Comparison of ENCODE assay signal across 19 cellular contexts in genomic region chr6:108960601-108961000, GRCh38.
DNase-seq lines count a peak whose midpoint lies in the region; ATAC-seq and TF ChIP-seq lines count a peak whose summit lies in the region.
"Had no signal": no experiment of that assay in that cellular context is flagged by ENCODE, and none has a peak within 500 bp of the region (broad histone marks: within the 10 kb centered on the region; RNA-seq: fewer than 3 reads in every experiment).

No MANE protein-coding gene starts in this region.

- no peak for DNase-seq in activated naive CD8-positive, alpha-beta T cell treated with anti-CD3 and anti-CD28 coated beads, Interleukin-2, amount 10 ng/mL, durations not matched to agents 7 days and 5 days
- DNase-seq in activated naive CD8-positive, alpha-beta T cell treated with anti-CD3 and anti-CD28 coated beads for 36 hours: no peak
- DNase-seq in fibroblast of villous mesenchyme (ENCODE audit: low read depth): peak; percentile 40
- DNase-seq in psoas muscle: peak in 1 of 2 donors; percentile 29
- DNase-seq in SHP77 treated with DMSO at 0.1 percent for 48 hours (lab: John Stamatoyannopoulos, UW): no peak
- DNase-seq in NCI-H1930 (lab: John Stamatoyannopoulos, UW): no peak
- DNase-seq in NCI-H226: no peak
- DNase-seq: Caco-2; HCEC 1CT; Karpas-422; NCI-H1436; NCI-H345; NCI-H526 treated with DMSO at 0.1 percent for 48 hours; NK-92 treated with Interleukin-12 subunit alpha and Interleukin-12 subunit beta, amount 100 ng/mL, for 24 hours; OCI-M1 had no signal

- no peaks in the 10 kb centered on the region for H3K36me3 Mint-ChIP-seq in activated naive CD8-positive, alpha-beta T cell treated with anti-CD3 and anti-CD28 coated beads, Interleukin-2, amount 10 ng/mL, durations not matched to agents 7 days and 5 days
- no peaks in the 10 kb centered on the region for H3K36me3 Mint-ChIP-seq in activated naive CD8-positive, alpha-beta T cell treated with anti-CD3 and anti-CD28 coated beads for 36 hours
- H3K36me3 Mint-ChIP-seq: CD14-positive monocyte had no signal

- WGBS in psoas muscle, 3 donors: 51 to 92% (median 66%) methylated on average over 7 of the region's 7 CpGs

- H3K9me3 ChIP-seq in psoas muscle: no peaks in the 10 kb centered on the region
- H3K9me3 ChIP-seq: Caco-2 had no signal

- peaks cover 2% of the 10 kb centered on the region for H3K27me3 Mint-ChIP-seq in activated naive CD8-positive, alpha-beta T cell treated with anti-CD3 and anti-CD28 coated beads, Interleukin-2, amount 10 ng/mL, durations not matched to agents 7 days and 5 days
- H3K27me3 Mint-ChIP-seq in activated naive CD8-positive, alpha-beta T cell treated with anti-CD3 and anti-CD28 coated beads for 36 hours: no peaks in the 10 kb centered on the region

- ATAC-seq in activated naive CD8-positive, alpha-beta T cell treated with anti-CD3 and anti-CD28 coated beads, Interleukin-2, amount 10 ng/mL, durations not matched to agents 7 days and 5 days (ENCODE audit: low read depth): no peak
- ATAC-seq in psoas muscle (peak; percentile 43 to 89 (median 76)), GM21515 (IDR thresholded peaks at IDR 0.05; ENCODE audit: unreplicated experiment) (no peak)
- ATAC-seq: GM12878 had no signal

- H3K27me3 ChIP-seq in psoas muscle (ENCODE audit: insufficient read depth in 3 of 3, low read length in 2 of 3): no peaks in the 10 kb centered on the region

- POLR2A ChIA-PET in activated naive CD8-positive, alpha-beta T cell treated with anti-CD3 and anti-CD28 coated beads, Interleukin-2, amount 10 ng/mL, durations not matched to agents 7 days and 5 days (lab: Charles Lee): interaction anchor here (1.0 kb wide), 1 partner anchor 17 kb away, joined by 4 read pairs; no protein-coding TSS in a partner anchor

- H3K36me3 ChIP-seq in psoas muscle (ENCODE audit: insufficient read depth in 1 of 2, low read depth in 1 of 2): no peaks in the 10 kb centered on the region

- intact Hi-C loops in psoas muscle (cut with DNase I): no loop called here

- no peak for TF ChIP-seq CTCF in fibroblast of villous mesenchyme (IDR thresholded peaks at IDR 0.05; ENCODE audit: insufficient read depth, low read depth, low read length)
- no peak for TF ChIP-seq CTCF in psoas muscle (IDR thresholded peaks at IDR 0.05)

- peaks cover 12% of the 10 kb centered on the region for H3K4me1 ChIP-seq in psoas muscle
- H3K4me1 ChIP-seq: Caco-2 had no signal

- H3K4me3 ChIP-seq in fibroblast of villous mesenchyme (ENCODE audit: low read depth, low read length) (no peak overlapping the region), psoas muscle (no peak overlapping the region)
- H3K4me3 ChIP-seq: GM12878 had no signal

- H3K9me3 Mint-ChIP-seq in activated naive CD8-positive, alpha-beta T cell treated with anti-CD3 and anti-CD28 coated beads, Interleukin-2, amount 10 ng/mL, durations not matched to agents 7 days and 5 days: no peaks in the 10 kb centered on the region
- no peaks in the 10 kb centered on the region for H3K9me3 Mint-ChIP-seq in activated naive CD8-positive, alpha-beta T cell treated with anti-CD3 and anti-CD28 coated beads for 36 hours
- H3K9me3 Mint-ChIP-seq: CD14-positive monocyte had no signal

- H3K27ac ChIP-seq in psoas muscle: peak overlapping the region; percentile 19
- H3K27ac ChIP-seq: RWPE1 had no signal

- H3K27ac Mint-ChIP-seq in activated naive CD8-positive, alpha-beta T cell treated with anti-CD3 and anti-CD28 coated beads, Interleukin-2, amount 10 ng/mL, durations not matched to agents 7 days and 5 days: peak overlapping the region; percentile 31
- H3K27ac Mint-ChIP-seq in activated naive CD8-positive, alpha-beta T cell treated with anti-CD3 and anti-CD28 coated beads for 36 hours: no peak overlapping the region

- H3K4me3 Mint-ChIP-seq in activated naive CD8-positive, alpha-beta T cell treated with anti-CD3 and anti-CD28 coated beads, Interleukin-2, amount 10 ng/mL, durations not matched to agents 7 days and 5 days: no peak overlapping the region
- no peak overlapping the region for H3K4me3 Mint-ChIP-seq in activated naive CD8-positive, alpha-beta T cell treated with anti-CD3 and anti-CD28 coated beads for 36 hours
- H3K4me3 Mint-ChIP-seq: CD14-positive monocyte had no signal

- peaks cover 20% of the 10 kb centered on the region for H3K4me1 Mint-ChIP-seq in activated naive CD8-positive, alpha-beta T cell treated with anti-CD3 and anti-CD28 coated beads, Interleukin-2, amount 10 ng/mL, durations not matched to agents 7 days and 5 days
- peaks cover 8% of the 10 kb centered on the region for H3K4me1 Mint-ChIP-seq in activated naive CD8-positive, alpha-beta T cell treated with anti-CD3 and anti-CD28 coated beads for 36 hours

Comparison
In these comparisons a context has a peak if more than half of its experiments do, and no peak if none do; other contexts are left out.
1. ATAC-seq: peak in psoas muscle (4 of 4); none in activated naive CD8-positive, alpha-beta T cell treated with anti-CD3 and anti-CD28 coated beads, Interleukin-2, amount 10 ng/mL, durations not matched to agents 7 days and 5 days (single experiment) and GM21515 (single experiment).